ENCODE assay signal across 2 cellular contexts in the genomic region with DNA sequence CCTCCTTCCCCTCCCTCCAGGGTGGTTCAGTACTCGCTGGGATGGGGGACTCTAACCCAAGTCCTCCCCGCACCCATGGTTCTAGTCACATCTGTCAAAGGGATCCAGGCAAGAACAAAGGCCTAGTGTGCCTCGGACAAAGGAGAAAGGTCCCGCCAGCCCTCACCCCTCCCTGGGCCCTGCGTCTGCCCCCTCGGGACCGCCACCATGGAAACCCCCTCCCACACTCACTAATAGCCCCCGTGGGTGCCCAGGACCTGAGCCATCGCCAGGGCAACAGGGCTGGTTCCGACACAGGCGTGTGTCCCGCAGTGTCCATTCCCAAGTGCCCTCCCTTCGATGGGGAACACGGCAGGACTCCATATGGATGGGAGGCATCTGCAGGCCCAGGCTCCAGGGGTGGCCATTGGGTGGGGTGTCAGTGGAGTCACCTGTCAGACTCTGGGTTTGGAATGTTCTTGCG.
TF ChIP-seq lines count a peak whose summit lies in the region.

No MANE protein-coding gene starts in this region.

TF ChIP-seq in GM12891, 5 proteins besides CTCF, POLR2A, EP300 and RAD21:
- TF ChIP-seq POU2F2 (IDR thresholded peaks at IDR 0.05; ENCODE audit: low read depth, low read length): no peak
- no peak for TF ChIP-seq TAF1 (IDR thresholded peaks at IDR 0.05; ENCODE audit: low read depth, low read length)
- no peak for TF ChIP-seq SPI1 (IDR thresholded peaks at IDR 0.05; ENCODE audit: low read depth, low read length)
- TF ChIP-seq PAX5 (IDR thresholded peaks at IDR 0.05; ENCODE audit: insufficient read depth, low read length, severe bottlenecking): no peak
- TF ChIP-seq POLR2AphosphoS5 (IDR thresholded peaks at IDR 0.05; ENCODE audit: low read depth, low read length): 0 out of 2 replicates have a peak, but pooled peaks have one; percentile 11
TF ChIP-seq in GM12891: peak in this region for 1.

TF ChIP-seq in H1, 55 proteins besides CTCF, POLR2A, EP300 and RAD21:
- TF ChIP-seq GABPA (IDR thresholded peaks at IDR 0.05; ENCODE audit: borderline replicate concordance, insufficient read depth, low read length) (no peak), CHD1 (IDR thresholded peaks at IDR 0.05; ENCODE audit: low read depth, low read length) (no peak), CBX5 (IDR thresholded peaks at IDR 0.05; ENCODE audit: low read depth, low read length) (no peak), CEBPB (IDR thresholded peaks at IDR 0.05; ENCODE audit: low read depth, low read length) (no peak), TEAD4 (IDR thresholded peaks at IDR 0.05; ENCODE audit: low read depth, low read length) (no peak), SP2 (IDR thresholded peaks at IDR 0.05; ENCODE audit: low read length) (no peak), CREB1 (IDR thresholded peaks at IDR 0.05) (no peak), ZNF274 (IDR thresholded peaks at IDR 0.05; ENCODE audit: borderline replicate concordance, extremely low read depth, low read length) (no peak), FOSL1 (IDR thresholded peaks at IDR 0.05; ENCODE audit: insufficient read depth, low read depth, low read length) (no peak), YY1 (IDR thresholded peaks at IDR 0.05; ENCODE audit: low read depth, low read length) (no peak), SRF (IDR thresholded peaks at IDR 0.05; ENCODE audit: low read depth, low read length) (no peak), RBBP5 (IDR thresholded peaks at IDR 0.05; ENCODE audit: borderline replicate concordance, low read depth, low read length) (no peak), CBX8 (IDR thresholded peaks at IDR 0.05; ENCODE audit: borderline replicate concordance, low read depth, low read length) (no peak), HDAC6 (IDR thresholded peaks at IDR 0.05; ENCODE audit: low read depth, low read length) (no peak), BRCA1 (IDR thresholded peaks at IDR 0.05; ENCODE audit: low read depth, low read length) (no peak)
- TF ChIP-seq, protein P1, sequence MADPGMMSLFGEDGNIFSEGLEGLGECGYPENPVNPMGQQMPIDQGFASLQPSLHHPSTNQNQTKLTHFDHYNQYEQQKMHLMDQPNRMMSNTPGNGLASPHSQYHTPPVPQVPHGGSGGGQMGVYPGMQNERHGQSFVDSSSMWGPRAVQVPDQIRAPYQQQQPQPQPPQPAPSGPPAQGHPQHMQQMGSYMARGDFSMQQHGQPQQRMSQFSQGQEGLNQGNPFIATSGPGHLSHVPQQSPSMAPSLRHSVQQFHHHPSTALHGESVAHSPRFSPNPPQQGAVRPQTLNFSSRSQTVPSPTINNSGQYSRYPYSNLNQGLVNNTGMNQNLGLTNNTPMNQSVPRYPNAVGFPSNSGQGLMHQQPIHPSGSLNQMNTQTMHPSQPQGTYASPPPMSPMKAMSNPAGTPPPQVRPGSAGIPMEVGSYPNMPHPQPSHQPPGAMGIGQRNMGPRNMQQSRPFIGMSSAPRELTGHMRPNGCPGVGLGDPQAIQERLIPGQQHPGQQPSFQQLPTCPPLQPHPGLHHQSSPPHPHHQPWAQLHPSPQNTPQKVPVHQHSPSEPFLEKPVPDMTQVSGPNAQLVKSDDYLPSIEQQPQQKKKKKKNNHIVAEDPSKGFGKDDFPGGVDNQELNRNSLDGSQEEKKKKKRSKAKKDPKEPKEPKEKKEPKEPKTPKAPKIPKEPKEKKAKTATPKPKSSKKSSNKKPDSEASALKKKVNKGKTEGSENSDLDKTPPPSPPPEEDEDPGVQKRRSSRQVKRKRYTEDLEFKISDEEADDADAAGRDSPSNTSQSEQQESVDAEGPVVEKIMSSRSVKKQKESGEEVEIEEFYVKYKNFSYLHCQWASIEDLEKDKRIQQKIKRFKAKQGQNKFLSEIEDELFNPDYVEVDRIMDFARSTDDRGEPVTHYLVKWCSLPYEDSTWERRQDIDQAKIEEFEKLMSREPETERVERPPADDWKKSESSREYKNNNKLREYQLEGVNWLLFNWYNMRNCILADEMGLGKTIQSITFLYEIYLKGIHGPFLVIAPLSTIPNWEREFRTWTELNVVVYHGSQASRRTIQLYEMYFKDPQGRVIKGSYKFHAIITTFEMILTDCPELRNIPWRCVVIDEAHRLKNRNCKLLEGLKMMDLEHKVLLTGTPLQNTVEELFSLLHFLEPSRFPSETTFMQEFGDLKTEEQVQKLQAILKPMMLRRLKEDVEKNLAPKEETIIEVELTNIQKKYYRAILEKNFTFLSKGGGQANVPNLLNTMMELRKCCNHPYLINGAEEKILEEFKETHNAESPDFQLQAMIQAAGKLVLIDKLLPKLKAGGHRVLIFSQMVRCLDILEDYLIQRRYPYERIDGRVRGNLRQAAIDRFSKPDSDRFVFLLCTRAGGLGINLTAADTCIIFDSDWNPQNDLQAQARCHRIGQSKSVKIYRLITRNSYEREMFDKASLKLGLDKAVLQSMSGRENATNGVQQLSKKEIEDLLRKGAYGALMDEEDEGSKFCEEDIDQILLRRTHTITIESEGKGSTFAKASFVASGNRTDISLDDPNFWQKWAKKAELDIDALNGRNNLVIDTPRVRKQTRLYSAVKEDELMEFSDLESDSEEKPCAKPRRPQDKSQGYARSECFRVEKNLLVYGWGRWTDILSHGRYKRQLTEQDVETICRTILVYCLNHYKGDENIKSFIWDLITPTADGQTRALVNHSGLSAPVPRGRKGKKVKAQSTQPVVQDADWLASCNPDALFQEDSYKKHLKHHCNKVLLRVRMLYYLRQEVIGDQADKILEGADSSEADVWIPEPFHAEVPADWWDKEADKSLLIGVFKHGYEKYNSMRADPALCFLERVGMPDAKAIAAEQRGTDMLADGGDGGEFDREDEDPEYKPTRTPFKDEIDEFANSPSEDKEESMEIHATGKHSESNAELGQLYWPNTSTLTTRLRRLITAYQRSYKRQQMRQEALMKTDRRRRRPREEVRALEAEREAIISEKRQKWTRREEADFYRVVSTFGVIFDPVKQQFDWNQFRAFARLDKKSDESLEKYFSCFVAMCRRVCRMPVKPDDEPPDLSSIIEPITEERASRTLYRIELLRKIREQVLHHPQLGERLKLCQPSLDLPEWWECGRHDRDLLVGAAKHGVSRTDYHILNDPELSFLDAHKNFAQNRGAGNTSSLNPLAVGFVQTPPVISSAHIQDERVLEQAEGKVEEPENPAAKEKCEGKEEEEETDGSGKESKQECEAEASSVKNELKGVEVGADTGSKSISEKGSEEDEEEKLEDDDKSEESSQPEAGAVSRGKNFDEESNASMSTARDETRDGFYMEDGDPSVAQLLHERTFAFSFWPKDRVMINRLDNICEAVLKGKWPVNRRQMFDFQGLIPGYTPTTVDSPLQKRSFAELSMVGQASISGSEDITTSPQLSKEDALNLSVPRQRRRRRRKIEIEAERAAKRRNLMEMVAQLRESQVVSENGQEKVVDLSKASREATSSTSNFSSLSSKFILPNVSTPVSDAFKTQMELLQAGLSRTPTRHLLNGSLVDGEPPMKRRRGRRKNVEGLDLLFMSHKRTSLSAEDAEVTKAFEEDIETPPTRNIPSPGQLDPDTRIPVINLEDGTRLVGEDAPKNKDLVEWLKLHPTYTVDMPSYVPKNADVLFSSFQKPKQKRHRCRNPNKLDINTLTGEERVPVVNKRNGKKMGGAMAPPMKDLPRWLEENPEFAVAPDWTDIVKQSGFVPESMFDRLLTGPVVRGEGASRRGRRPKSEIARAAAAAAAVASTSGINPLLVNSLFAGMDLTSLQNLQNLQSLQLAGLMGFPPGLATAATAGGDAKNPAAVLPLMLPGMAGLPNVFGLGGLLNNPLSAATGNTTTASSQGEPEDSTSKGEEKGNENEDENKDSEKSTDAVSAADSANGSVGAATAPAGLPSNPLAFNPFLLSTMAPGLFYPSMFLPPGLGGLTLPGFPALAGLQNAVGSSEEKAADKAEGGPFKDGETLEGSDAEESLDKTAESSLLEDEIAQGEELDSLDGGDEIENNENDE (IDR thresholded peaks at IDR 0.05; ENCODE audit: insufficient replicate concordance, low read length): no peak
- TF ChIP-seq, protein P2, sequence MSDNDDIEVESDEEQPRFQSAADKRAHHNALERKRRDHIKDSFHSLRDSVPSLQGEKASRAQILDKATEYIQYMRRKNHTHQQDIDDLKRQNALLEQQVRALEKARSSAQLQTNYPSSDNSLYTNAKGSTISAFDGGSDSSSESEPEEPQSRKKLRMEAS (IDR thresholded peaks at IDR 0.05): no peak
